In genomic region chr11:69718147-69718546, GRCh38 we compare ENCODE assay signal across 8 cellular contexts. TPM values are rescaled to one million over a fixed set of nuclear protein-coding genes. Genes with fewer than 3 reads are reported as not detected.
DNase-seq lines count a peak whose midpoint lies in the region; ATAC-seq and TF ChIP-seq lines count a peak whose summit lies in the region.

No MANE protein-coding gene starts in this region.

- H3K27me3 ChIP-seq in HAP-1 (ENCODE audit: low read depth), result no peaks in the 10 kb centered on the region
- peaks cover 16% of the 10 kb centered on the region; the same call in 1 of the 2 replicates for H3K27me3 ChIP-seq in Panc1 (ENCODE audit: control insufficient read depth, insufficient read depth, low read length)
- H3K27me3 ChIP-seq in left ventricle myocardium inferior (ENCODE audit: low read depth), result peaks cover 90% of the 10 kb centered on the region
- H3K27me3 ChIP-seq in vagina, result no peaks in the 10 kb centered on the region

- CTCF ChIA-PET in Panc1 (lab: Charles Lee), result interaction anchor here (1.1 kb wide), 1 partner anchor 79 kb away, joined by 4 read pairs; no protein-coding TSS in a partner anchor

- H3K36me3 ChIP-seq in HAP-1 (replicated peaks) (no peaks in the 10 kb centered on the region), Panc1 (ENCODE audit: control insufficient read depth, insufficient read depth, low read length) (no peaks in the 10 kb centered on the region), left ventricle myocardium inferior (no peaks in the 10 kb centered on the region), vagina (no peaks in the 10 kb centered on the region)

- H3K4me1 ChIP-seq in HAP-1, result peaks cover 3% of the 10 kb centered on the region
- H3K4me1 ChIP-seq in Panc1 (ENCODE audit: control insufficient read depth, insufficient read depth, low read length), result no peaks in the 10 kb centered on the region
- peaks cover 8% of the 10 kb centered on the region for H3K4me1 ChIP-seq in left ventricle myocardium inferior
- H3K4me1 ChIP-seq in vagina, result no peaks in the 10 kb centered on the region

- peak; percentile 79 for TF ChIP-seq CTCF in Panc1 (IDR thresholded peaks at IDR 0.05)
- TF ChIP-seq CTCF in left ventricle myocardium inferior (IDR thresholded peaks at IDR 0.05; ENCODE audit: borderline replicate concordance), result peak; percentile 66
- no peak for TF ChIP-seq CTCF in vagina (IDR thresholded peaks at IDR 0.05)

- BruUV-seq in Panc1 (replicated peaks; lab: Mats Ljungman, UMichigan), result no TSS peak

- DNase-seq in COR-L47 (lab: John Stamatoyannopoulos, UW), result peak; percentile 39
- peak; percentile 72 to 88 for DNase-seq in HAP-1 (ENCODE audit: low spot score in 2 of 2)
- no peak for DNase-seq in Panc1 (ENCODE audit: low read depth, low spot score)
- DNase-seq in left ventricle myocardium inferior, result peak; percentile 36
- DNase-seq in amygdala (lab: John Stamatoyannopoulos, UW), result no peak
- no peak for DNase-seq in vagina (ENCODE audit: extremely low spot score in 2 of 2)

- ATAC-seq in Panc1 (peak; percentile 70), HG03460 (IDR thresholded peaks at IDR 0.05; ENCODE audit: unreplicated experiment) (no peak), HG03280 (IDR thresholded peaks at IDR 0.05; ENCODE audit: unreplicated experiment) (no peak)

- H3K9me3 ChIP-seq in HAP-1 (no peaks in the 10 kb centered on the region), Panc1 (ENCODE audit: control insufficient read depth, insufficient read depth, low read depth, low read length) (no peaks in the 10 kb centered on the region), left ventricle myocardium inferior (replicated peaks) (no peaks in the 10 kb centered on the region), vagina (no peaks in the 10 kb centered on the region)

- H3K4me3 ChIP-seq in HAP-1 (no peak overlapping the region), Panc1 (ENCODE audit: low read depth in 2 of 2, low read length in 2 of 2) (no peak overlapping the region), left ventricle myocardium inferior (no peak overlapping the region), vagina (no peak overlapping the region)

- no peak for TF ChIP-seq POLR2A in vagina (IDR thresholded peaks at IDR 0.05)

- H3K27ac ChIP-seq in Panc1 (ENCODE audit: low read length), result no peak overlapping the region
- H3K27ac ChIP-seq in left ventricle myocardium inferior (replicated peaks), result no peak overlapping the region
- H3K27ac ChIP-seq in vagina, result no peak overlapping the region

- POLR2A ChIA-PET in Panc1 (lab: Charles Lee), result no interaction called here

- intact Hi-C loops in Panc1 (cut with micrococcal nuclease; ENCODE audit: unreplicated experiment) (no loop called here), left ventricle myocardium inferior (cut with micrococcal nuclease) (no loop called here), vagina (cut with DNase I) (no loop called here)

- in situ Hi-C loops in HAP-1 (cut with MboI; ENCODE audit: low sequenced_read_pairs), result loop anchor here (5.0 kb wide), 1 partner anchor 169 kb away; no protein-coding TSS in a partner anchor
- in situ Hi-C loops in Panc1 (cut with HindIII; ENCODE audit: low pct_unique_long_range_greater_than_20kb, low sequenced_read_pairs), result no loop called here

RNA-seq across cellular contexts. Expression of gene FGF19, which starts 14.3 kb away (rescaled TPM):
- total RNA-seq in Panc1 (2021; ENCODE audit: unreplicated experiment) (not detected), left ventricle myocardium inferior (not detected), vagina (not detected)
- not detected for polyA plus RNA-seq in Panc1 (2012; ENCODE audit: insufficient read length)

RNA-seq across cellular contexts. Expression of gene LTO1, which starts 43.0 kb away (rescaled TPM):
- total RNA-seq in Panc1 (2021; ENCODE audit: unreplicated experiment) (28.7 TPM), left ventricle myocardium inferior (8.9 TPM), vagina (15.7 TPM)
- 73.8 TPM for polyA plus RNA-seq in Panc1 (2012; ENCODE audit: insufficient read length)

RNA-seq across cellular contexts. Expression of gene FGF4, which starts 57.0 kb away (rescaled TPM):
- total RNA-seq in Panc1 (2021; ENCODE audit: unreplicated experiment), result not detected
- polyA plus RNA-seq in Panc1 (2012; ENCODE audit: insufficient read length), result not detected
- not detected for total RNA-seq in left ventricle myocardium inferior
- total RNA-seq in vagina, result not detected

Comparison
In these comparisons a context has a peak if more than half of its experiments do, and no peak if none do; other contexts are left out.
1. DNase-seq: peak in COR-L47 (single experiment), HAP-1 (2 of 2) and left ventricle myocardium inferior (single experiment); none in Panc1 (single experiment), amygdala (0 of 56) and vagina (0 of 2).
2. CTCF ChIP-seq: peak in Panc1 (single experiment) and left ventricle myocardium inferior (single experiment); none in vagina (0 of 3).